ENCODE assay signal across 1 cellular context in the genomic region with DNA sequence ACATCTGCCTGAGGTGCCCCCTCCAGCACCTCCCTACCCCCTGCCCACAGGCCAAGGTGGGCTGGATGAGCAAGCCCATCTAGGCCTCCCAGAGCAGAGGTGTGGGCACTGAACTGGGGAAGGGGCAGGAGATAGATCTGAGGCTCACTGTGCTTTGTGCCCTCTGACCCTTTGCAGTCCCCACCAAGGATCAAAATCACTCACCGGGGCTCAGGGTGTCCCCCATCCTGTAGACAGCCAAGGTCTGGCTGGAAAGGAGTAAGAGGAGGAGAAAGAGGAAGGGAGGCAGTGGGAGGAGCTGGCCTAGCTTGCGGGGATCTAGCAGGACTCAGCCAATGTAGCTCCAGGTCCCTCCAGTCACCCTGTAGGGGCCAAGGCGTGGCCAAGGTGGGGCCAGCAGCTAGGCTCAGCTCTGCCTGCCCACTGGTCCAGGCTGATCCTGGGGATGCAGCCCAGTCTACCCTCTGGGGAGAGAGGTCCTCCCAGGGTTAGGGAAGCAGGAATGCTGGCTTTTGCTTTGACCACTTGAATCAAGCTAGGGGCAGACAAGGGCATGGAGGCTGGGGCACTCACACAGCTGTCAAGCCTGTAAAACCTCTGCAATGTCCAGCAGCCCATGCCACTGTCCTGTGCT.
TF ChIP-seq lines count a peak whose summit lies in the region.

No MANE protein-coding gene starts in this region.

TF ChIP-seq in IMR-90, 13 proteins besides CTCF, POLR2A, EP300 and RAD21 (continued from another document):
- TF ChIP-seq SMC3 (IDR thresholded peaks at IDR 0.05; ENCODE audit: low read depth, low read length), result no peak
